Comparison of ENCODE assay signal across 28 cellular contexts in the genomic region with DNA sequence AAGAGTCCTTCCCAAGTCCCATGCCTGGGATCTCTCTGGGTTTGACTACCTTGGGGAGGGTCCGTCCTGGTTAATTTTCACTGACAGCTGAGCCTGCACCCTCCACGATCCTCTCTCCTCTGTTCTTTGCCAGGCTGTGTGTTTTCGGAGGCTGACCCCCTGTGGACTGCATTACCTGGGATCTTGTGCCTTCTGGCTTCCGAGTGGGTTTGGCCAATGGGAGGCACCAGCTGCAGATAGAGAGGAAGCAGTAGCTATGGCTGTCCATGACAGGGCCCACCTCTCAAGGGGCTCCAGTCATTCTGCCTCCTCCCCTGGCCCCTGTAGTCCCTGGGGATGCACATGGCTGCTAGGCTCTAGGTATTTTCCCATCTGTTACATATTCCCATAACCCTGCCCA.
"Had no signal": no experiment of that assay in that cellular context is flagged by ENCODE, and none has a peak within 500 bp of the region (broad histone marks: within the 10 kb centered on the region; RNA-seq: fewer than 3 reads in every experiment).

No MANE protein-coding gene starts in this region.

- ATAC-seq: activated CD4-positive, alpha-beta T cell treated with anti-CD3 and anti-CD28 coated beads for 36 hours; activated CD8-positive, alpha-beta T cell treated with anti-CD3 and anti-CD28 coated beads, Interleukin-2, amount 10 ng/mL, durations not matched to agents 7 days and 5 days; activated T-cell treated with anti-CD3 and anti-CD28 coated beads, Interleukin-2, amount 50 U/mL, for 72 hours; esophagus mucosa; gastroesophageal sphincter; heart right ventricle; T-helper 17 cell had no signal

- H3K36me3 ChIP-seq: brain microvascular endothelial cell, gastroesophageal sphincter, heart right ventricle, WERI-Rb-1 had no signal

- H3K27ac ChIP-seq: brain microvascular endothelial cell, coronary artery, dorsolateral prefrontal cortex, gastroesophageal sphincter, heart right ventricle, WERI-Rb-1 had no signal

- H3K27me3 ChIP-seq: brain microvascular endothelial cell, gastroesophageal sphincter, heart right ventricle had no signal

- H3K9me3 ChIP-seq: gastroesophageal sphincter had no signal

- H3K4me1 ChIP-seq: gastroesophageal sphincter, heart right ventricle had no signal

- H3K4me3 ChIP-seq: coronary artery, dorsolateral prefrontal cortex, gastroesophageal sphincter, heart right ventricle had no signal

- DNase-seq: activated CD4-positive, alpha-beta memory T cell treated with anti-CD3 and anti-CD28 coated beads for 36 hours; activated CD4-positive, alpha-beta T cell treated with anti-CD3 and anti-CD28 coated beads for 36 hours; activated CD4-positive, alpha-beta T cell treated with anti-CD3 and anti-CD28 coated beads, Interleukin-2, amount 10 ng/mL, durations not matched to agents 24 days and 14 days; activated CD4-positive, CD25-positive, alpha-beta regulatory T cell; activated CD4-positive, CD25-positive, alpha-beta regulatory T cell treated with anti-CD3 and anti-CD28 coated beads, Interleukin-2, amount 50 U/mL, for 72 hours; activated CD8-positive, alpha-beta memory T cell treated with anti-CD3 and anti-CD28 coated beads, Interleukin-2, amount 50 U/mL, for 48 hours; activated CD8-positive, alpha-beta T cell treated with anti-CD3 and anti-CD28 coated beads, Interleukin-2, amount 10 ng/mL, durations not matched to agents 7 days and 5 days; activated gamma-delta T cell; activated naive CD4-positive, alpha-beta T cell; activated naive CD4-positive, alpha-beta T cell treated with anti-CD3 and anti-CD28 coated beads, Interleukin-2, amount 50 U/mL, for 16 hours; activated T-cell treated with anti-CD3 and anti-CD28 coated beads for 4 hours; activated T-cell treated with anti-CD3 and anti-CD28 coated beads, Interleukin-2, amount 50 U/mL, for 24 hours; activated T-cell treated with anti-CD3 and anti-CD28 coated beads, Interleukin-2, amount 50 U/mL, for 72 hours; amniotic stem cell; anterior cingulate cortex; brain microvascular endothelial cell; dorsolateral prefrontal cortex; effector memory CD4-positive, alpha-beta T cell; endodermal cell; foreskin melanocyte; heart right ventricle; T-helper 1 cell; T-helper 17 cell; T1000; WERI-Rb-1 had no signal
